ENCODE assay signal across 24 cellular contexts in the genomic region with DNA sequence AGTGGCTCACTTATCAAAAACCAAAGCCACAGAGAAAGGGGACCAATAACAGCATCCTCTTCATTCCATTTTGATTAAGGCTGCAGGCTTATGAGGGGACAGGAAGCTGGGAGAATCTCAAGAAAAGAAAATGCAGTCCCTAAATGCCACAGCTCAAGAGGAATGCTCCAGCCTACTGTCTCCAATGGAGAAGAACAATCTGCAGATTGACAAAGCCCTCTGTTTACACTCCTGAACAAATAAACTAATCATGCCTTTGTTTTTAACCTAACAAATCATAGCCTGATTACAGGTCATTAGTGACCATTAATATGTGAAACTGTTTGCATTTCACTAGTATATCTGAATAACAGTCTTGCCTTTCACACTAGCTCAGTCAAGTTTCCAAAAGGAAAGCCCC. TPM values are rescaled to one million over a fixed set of nuclear protein-coding genes. Genes with fewer than 3 reads are reported as not detected.
"Had no signal": no experiment of that assay in that cellular context is flagged by ENCODE, and none has a peak within 500 bp of the region (broad histone marks: within the 10 kb centered on the region; RNA-seq: fewer than 3 reads in every experiment).

No MANE protein-coding gene starts in this region.

- H3K4me3 ChIP-seq: colonic mucosa, gastrocnemius medialis, lower lobe of right lung, prostate gland, sigmoid colon, skin epidermis, thoracic aorta, tibial nerve, upper lobe of left lung had no signal

- H3K27ac ChIP-seq: colonic mucosa, epithelial cell of prostate, gastrocnemius medialis, lower lobe of right lung, prostate gland, sigmoid colon, skin epidermis, thoracic aorta, tibial nerve, upper lobe of left lung had no signal

- H3K9me3 ChIP-seq: colonic mucosa, gastrocnemius medialis, lower lobe of right lung, prostate gland, sigmoid colon, thoracic aorta, tibial nerve, upper lobe of left lung had no signal

- DNase-seq: colonic mucosa; effector CD8-positive, alpha-beta T cell; endodermal cell; foreskin fibroblast; gastrocnemius medialis; head of caudate nucleus; immature natural killer cell; islet precursor cell; left ventricle myocardium superior; lower lobe of right lung; naive B cell; nucleus accumbens; right cardiac atrium; sigmoid colon; stimulated activated CD4-positive, alpha-beta T cell treated with anti-CD3 and anti-CD28 coated beads, Interleukin-15, amount 100 ng/mL, for 24 hours; stimulated activated CD4-positive, alpha-beta T cell treated with anti-CD3 and anti-CD28 coated beads, Interleukin-2, amount 100 ng/mL, for 48 hours; stimulated activated naive B cell treated with anti-CD40 and anti-IgM and Interleukin-4, amounts not matched to agents 10 μg/mL and 1 μg/mL and 100 μg/mL, for 72 hours; upper lobe of left lung had no signal

- H3K36me3 ChIP-seq: colonic mucosa, gastrocnemius medialis, lower lobe of right lung, prostate gland, sigmoid colon, thoracic aorta, tibial nerve, upper lobe of left lung had no signal

- H3K27me3 ChIP-seq: colonic mucosa, gastrocnemius medialis, sigmoid colon, tibial nerve, upper lobe of left lung had no signal

- H3K4me1 ChIP-seq: colonic mucosa, gastrocnemius medialis, lower lobe of right lung, prostate gland, sigmoid colon, tibial nerve, upper lobe of left lung had no signal

RNA-seq across cellular contexts. Expression of a gene that starts 26.5 kb away (rescaled TPM):
- total RNA-seq: osteocyte had no signal
